In genomic region chr12:53937099-53937498, GRCh38 we compare ENCODE assay signal across 1 cellular context.
TF ChIP-seq lines count a peak whose summit lies in the region.

No MANE protein-coding gene starts in this region.

TF ChIP-seq in HepG2, 621 proteins besides CTCF, POLR2A, EP300 and RAD21:
- TF ChIP-seq ZNF34 (CRISPR knock-in tag; IDR thresholded peaks at IDR 0.05; ENCODE audit: borderline replicate concordance) (no peak), ATM (IDR thresholded peaks at IDR 0.05; ENCODE audit: borderline replicate concordance) (no peak), ZNF816 (CRISPR knock-in tag; IDR thresholded peaks at IDR 0.05; ENCODE audit: borderline replicate concordance) (no peak), ELF4 (CRISPR knock-in tag; IDR thresholded peaks at IDR 0.05; ENCODE audit: borderline replicate concordance) (no peak), PATZ1 (CRISPR knock-in tag; IDR thresholded peaks at IDR 0.05) (no peak), MYC (CRISPR knock-in tag; IDR thresholded peaks at IDR 0.05; ENCODE audit: borderline replicate concordance) (no peak), ZNF17 (CRISPR knock-in tag; IDR thresholded peaks at IDR 0.05) (no peak), NCOR1 (IDR thresholded peaks at IDR 0.05; ENCODE audit: borderline replicate concordance, low read length) (no peak), KLF16 (CRISPR knock-in tag; IDR thresholded peaks at IDR 0.05) (no peak), ZNF512B (CRISPR knock-in tag; IDR thresholded peaks at IDR 0.05; ENCODE audit: borderline replicate concordance) (no peak), ELF3 (CRISPR knock-in tag; IDR thresholded peaks at IDR 0.05) (no peak), SALL1 (CRISPR knock-in tag; IDR thresholded peaks at IDR 0.05) (no peak), ZNF749 (CRISPR knock-in tag; IDR thresholded peaks at IDR 0.05; ENCODE audit: borderline replicate concordance) (no peak), ZNF577 (CRISPR knock-in tag; IDR thresholded peaks at IDR 0.05; ENCODE audit: borderline replicate concordance, low read depth) (no peak), GATAD1 (CRISPR knock-in tag; IDR thresholded peaks at IDR 0.05) (no peak), SOX5 (CRISPR knock-in tag; IDR thresholded peaks at IDR 0.05; ENCODE audit: borderline replicate concordance) (no peak)
